ENCODE assay signal across 2 cellular contexts in the genomic region with DNA sequence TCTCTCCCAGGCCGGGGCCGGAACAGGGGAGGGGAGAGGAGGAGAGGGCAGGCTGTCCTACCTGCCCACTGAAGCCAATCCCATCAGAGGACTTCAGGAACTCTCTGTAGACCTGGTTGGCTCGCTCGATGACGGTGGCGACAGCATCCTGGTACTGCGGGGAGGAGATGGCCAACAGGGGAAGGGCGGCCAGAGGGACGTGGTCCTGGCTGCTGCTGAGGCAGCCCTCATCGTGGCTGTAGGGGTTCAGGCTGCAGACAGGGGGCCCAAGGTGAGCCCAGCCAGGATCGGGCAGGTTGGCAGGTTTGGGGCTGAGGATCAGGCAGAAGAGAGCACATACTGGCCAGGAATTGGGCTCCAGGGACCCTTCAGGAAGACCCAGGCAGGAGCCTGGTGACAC.
TF ChIP-seq lines count a peak whose summit lies in the region.

No MANE protein-coding gene starts in this region.

TF ChIP-seq in IMR-90, 13 proteins besides CTCF, POLR2A, EP300 and RAD21:
- no peak for TF ChIP-seq RFX5 (IDR thresholded peaks at IDR 0.05; ENCODE audit: low read depth, low read length)
- TF ChIP-seq CHD1 (IDR thresholded peaks at IDR 0.05; ENCODE audit: low read depth, low read length) = no peak
- TF ChIP-seq, protein P1, sequence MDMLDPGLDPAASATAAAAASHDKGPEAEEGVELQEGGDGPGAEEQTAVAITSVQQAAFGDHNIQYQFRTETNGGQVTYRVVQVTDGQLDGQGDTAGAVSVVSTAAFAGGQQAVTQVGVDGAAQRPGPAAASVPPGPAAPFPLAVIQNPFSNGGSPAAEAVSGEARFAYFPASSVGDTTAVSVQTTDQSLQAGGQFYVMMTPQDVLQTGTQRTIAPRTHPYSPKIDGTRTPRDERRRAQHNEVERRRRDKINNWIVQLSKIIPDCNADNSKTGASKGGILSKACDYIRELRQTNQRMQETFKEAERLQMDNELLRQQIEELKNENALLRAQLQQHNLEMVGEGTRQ (IDR thresholded peaks at IDR 0.05; ENCODE audit: low read depth, low read length) = no peak
- no peak for TF ChIP-seq MAZ (IDR thresholded peaks at IDR 0.05; ENCODE audit: borderline replicate concordance, low read depth, low read length)
- no peak for TF ChIP-seq FOS (IDR thresholded peaks at IDR 0.05; ENCODE audit: low read depth, low read length)
- TF ChIP-seq NFE2L2 (IDR thresholded peaks at IDR 0.05; ENCODE audit: low read depth, low read length) = no peak
- no peak for TF ChIP-seq MAFK (IDR thresholded peaks at IDR 0.05; ENCODE audit: low read depth, low read length)
- TF ChIP-seq, protein P2, sequence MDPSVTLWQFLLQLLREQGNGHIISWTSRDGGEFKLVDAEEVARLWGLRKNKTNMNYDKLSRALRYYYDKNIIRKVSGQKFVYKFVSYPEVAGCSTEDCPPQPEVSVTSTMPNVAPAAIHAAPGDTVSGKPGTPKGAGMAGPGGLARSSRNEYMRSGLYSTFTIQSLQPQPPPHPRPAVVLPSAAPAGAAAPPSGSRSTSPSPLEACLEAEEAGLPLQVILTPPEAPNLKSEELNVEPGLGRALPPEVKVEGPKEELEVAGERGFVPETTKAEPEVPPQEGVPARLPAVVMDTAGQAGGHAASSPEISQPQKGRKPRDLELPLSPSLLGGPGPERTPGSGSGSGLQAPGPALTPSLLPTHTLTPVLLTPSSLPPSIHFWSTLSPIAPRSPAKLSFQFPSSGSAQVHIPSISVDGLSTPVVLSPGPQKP (IDR thresholded peaks at IDR 0.05; ENCODE audit: borderline replicate concordance, low read depth, low read length) = no peak
- TF ChIP-seq RCOR1 (IDR thresholded peaks at IDR 0.05; ENCODE audit: insufficient replicate concordance, low read length) = no peak
- no peak for TF ChIP-seq MXI1 (IDR thresholded peaks at IDR 0.05; ENCODE audit: borderline replicate concordance, low read depth, low read length)
- no peak for TF ChIP-seq BHLHE40 (IDR thresholded peaks at IDR 0.05; ENCODE audit: low read depth, low read length)
- no peak for TF ChIP-seq CEBPB (IDR thresholded peaks at IDR 0.05; ENCODE audit: low read depth, low read length)
- TF ChIP-seq SMC3 (IDR thresholded peaks at IDR 0.05; ENCODE audit: low read depth, low read length) = no peak

TF ChIP-seq in H1, 55 proteins besides CTCF, POLR2A, EP300 and RAD21:
- TF ChIP-seq YY1 (IDR thresholded peaks at IDR 0.05; ENCODE audit: low read depth, low read length) = no peak
- no peak for TF ChIP-seq SIX5 (IDR thresholded peaks at IDR 0.05; ENCODE audit: low read depth, low read length)
- no peak for TF ChIP-seq GABPA (IDR thresholded peaks at IDR 0.05; ENCODE audit: borderline replicate concordance, insufficient read depth, low read length)
- no peak for TF ChIP-seq POU5F1 (IDR thresholded peaks at IDR 0.05; ENCODE audit: low read depth, low read length)
- TF ChIP-seq SP2 (IDR thresholded peaks at IDR 0.05; ENCODE audit: low read length) = no peak
- TF ChIP-seq BRCA1 (IDR thresholded peaks at IDR 0.05; ENCODE audit: low read depth, low read length) = no peak
- no peak for TF ChIP-seq TBP (IDR thresholded peaks at IDR 0.05; ENCODE audit: low read depth, low read length)
- no peak for TF ChIP-seq CBX8 (IDR thresholded peaks at IDR 0.05; ENCODE audit: borderline replicate concordance, low read depth, low read length)
- TF ChIP-seq TCF12 (IDR thresholded peaks at IDR 0.05; ENCODE audit: low read depth, low read length) = no peak
- no peak for TF ChIP-seq SIN3A (conservative IDR thresholded peaks at IDR 0.05 in 1 of 2, IDR thresholded peaks at IDR 0.05 in 1 of 2; ENCODE audit: low read depth in 1 of 2, low read length in 2 of 2)
- TF ChIP-seq, protein P3, sequence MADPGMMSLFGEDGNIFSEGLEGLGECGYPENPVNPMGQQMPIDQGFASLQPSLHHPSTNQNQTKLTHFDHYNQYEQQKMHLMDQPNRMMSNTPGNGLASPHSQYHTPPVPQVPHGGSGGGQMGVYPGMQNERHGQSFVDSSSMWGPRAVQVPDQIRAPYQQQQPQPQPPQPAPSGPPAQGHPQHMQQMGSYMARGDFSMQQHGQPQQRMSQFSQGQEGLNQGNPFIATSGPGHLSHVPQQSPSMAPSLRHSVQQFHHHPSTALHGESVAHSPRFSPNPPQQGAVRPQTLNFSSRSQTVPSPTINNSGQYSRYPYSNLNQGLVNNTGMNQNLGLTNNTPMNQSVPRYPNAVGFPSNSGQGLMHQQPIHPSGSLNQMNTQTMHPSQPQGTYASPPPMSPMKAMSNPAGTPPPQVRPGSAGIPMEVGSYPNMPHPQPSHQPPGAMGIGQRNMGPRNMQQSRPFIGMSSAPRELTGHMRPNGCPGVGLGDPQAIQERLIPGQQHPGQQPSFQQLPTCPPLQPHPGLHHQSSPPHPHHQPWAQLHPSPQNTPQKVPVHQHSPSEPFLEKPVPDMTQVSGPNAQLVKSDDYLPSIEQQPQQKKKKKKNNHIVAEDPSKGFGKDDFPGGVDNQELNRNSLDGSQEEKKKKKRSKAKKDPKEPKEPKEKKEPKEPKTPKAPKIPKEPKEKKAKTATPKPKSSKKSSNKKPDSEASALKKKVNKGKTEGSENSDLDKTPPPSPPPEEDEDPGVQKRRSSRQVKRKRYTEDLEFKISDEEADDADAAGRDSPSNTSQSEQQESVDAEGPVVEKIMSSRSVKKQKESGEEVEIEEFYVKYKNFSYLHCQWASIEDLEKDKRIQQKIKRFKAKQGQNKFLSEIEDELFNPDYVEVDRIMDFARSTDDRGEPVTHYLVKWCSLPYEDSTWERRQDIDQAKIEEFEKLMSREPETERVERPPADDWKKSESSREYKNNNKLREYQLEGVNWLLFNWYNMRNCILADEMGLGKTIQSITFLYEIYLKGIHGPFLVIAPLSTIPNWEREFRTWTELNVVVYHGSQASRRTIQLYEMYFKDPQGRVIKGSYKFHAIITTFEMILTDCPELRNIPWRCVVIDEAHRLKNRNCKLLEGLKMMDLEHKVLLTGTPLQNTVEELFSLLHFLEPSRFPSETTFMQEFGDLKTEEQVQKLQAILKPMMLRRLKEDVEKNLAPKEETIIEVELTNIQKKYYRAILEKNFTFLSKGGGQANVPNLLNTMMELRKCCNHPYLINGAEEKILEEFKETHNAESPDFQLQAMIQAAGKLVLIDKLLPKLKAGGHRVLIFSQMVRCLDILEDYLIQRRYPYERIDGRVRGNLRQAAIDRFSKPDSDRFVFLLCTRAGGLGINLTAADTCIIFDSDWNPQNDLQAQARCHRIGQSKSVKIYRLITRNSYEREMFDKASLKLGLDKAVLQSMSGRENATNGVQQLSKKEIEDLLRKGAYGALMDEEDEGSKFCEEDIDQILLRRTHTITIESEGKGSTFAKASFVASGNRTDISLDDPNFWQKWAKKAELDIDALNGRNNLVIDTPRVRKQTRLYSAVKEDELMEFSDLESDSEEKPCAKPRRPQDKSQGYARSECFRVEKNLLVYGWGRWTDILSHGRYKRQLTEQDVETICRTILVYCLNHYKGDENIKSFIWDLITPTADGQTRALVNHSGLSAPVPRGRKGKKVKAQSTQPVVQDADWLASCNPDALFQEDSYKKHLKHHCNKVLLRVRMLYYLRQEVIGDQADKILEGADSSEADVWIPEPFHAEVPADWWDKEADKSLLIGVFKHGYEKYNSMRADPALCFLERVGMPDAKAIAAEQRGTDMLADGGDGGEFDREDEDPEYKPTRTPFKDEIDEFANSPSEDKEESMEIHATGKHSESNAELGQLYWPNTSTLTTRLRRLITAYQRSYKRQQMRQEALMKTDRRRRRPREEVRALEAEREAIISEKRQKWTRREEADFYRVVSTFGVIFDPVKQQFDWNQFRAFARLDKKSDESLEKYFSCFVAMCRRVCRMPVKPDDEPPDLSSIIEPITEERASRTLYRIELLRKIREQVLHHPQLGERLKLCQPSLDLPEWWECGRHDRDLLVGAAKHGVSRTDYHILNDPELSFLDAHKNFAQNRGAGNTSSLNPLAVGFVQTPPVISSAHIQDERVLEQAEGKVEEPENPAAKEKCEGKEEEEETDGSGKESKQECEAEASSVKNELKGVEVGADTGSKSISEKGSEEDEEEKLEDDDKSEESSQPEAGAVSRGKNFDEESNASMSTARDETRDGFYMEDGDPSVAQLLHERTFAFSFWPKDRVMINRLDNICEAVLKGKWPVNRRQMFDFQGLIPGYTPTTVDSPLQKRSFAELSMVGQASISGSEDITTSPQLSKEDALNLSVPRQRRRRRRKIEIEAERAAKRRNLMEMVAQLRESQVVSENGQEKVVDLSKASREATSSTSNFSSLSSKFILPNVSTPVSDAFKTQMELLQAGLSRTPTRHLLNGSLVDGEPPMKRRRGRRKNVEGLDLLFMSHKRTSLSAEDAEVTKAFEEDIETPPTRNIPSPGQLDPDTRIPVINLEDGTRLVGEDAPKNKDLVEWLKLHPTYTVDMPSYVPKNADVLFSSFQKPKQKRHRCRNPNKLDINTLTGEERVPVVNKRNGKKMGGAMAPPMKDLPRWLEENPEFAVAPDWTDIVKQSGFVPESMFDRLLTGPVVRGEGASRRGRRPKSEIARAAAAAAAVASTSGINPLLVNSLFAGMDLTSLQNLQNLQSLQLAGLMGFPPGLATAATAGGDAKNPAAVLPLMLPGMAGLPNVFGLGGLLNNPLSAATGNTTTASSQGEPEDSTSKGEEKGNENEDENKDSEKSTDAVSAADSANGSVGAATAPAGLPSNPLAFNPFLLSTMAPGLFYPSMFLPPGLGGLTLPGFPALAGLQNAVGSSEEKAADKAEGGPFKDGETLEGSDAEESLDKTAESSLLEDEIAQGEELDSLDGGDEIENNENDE (IDR thresholded peaks at IDR 0.05; ENCODE audit: insufficient replicate concordance, low read length) = no peak
- no peak for TF ChIP-seq CHD2 (IDR thresholded peaks at IDR 0.05; ENCODE audit: low read length)
- no peak for TF ChIP-seq RXRA (IDR thresholded peaks at IDR 0.05; ENCODE audit: insufficient read depth, low read depth, low read length)
- no peak for TF ChIP-seq NRF1 (IDR thresholded peaks at IDR 0.05; ENCODE audit: low read depth, low read length)
TF ChIP-seq in H1: peak in this region for 0.
